6 cellular contexts compared by ENCODE assay signal in genomic region chr17:8163978-8164814, GRCh38. TPM values are rescaled to one million over a fixed set of nuclear protein-coding genes. Genes with fewer than 3 reads are reported as not detected.
DNase-seq lines count a peak whose midpoint lies in the region; ATAC-seq and TF ChIP-seq lines count a peak whose summit lies in the region.

No MANE protein-coding gene starts in this region.

- peak overlapping the region in 7 of 10 donors; percentile 4 to 99 (median 20) for H3K4me3 ChIP-seq in heart right ventricle

- peak; percentile 10 for DNase-seq in KG1 (lab: John Stamatoyannopoulos, UW)
- peak; percentile 85 for DNase-seq in activated CD4-positive, alpha-beta memory T cell treated with anti-CD3 and anti-CD28 coated beads, Interleukin-2, amount 10 ng/mL, durations not matched to agents 7 days and 5 days
- DNase-seq in heart right ventricle, result peak; percentile 82 to 90
- peak; percentile 63 to 70 for DNase-seq in stimulated activated CD4-positive, alpha-beta T cell treated with anti-CD3 and anti-CD28 coated beads, Interleukin-2, amount 100 ng/mL, for 48 hours
- DNase-seq in NCI-H1105 treated with DMSO at 0.1 percent for 48 hours (lab: John Stamatoyannopoulos, UW), result no peak
- no peak for DNase-seq in NCI-H2171 (lab: John Stamatoyannopoulos, UW)

- no peaks in the 10 kb centered on the region for H3K9me3 Mint-ChIP-seq in activated CD4-positive, alpha-beta memory T cell treated with anti-CD3 and anti-CD28 coated beads, Interleukin-2, amount 10 ng/mL, durations not matched to agents 7 days and 5 days

- no peaks in the 10 kb centered on the region for H3K27me3 Mint-ChIP-seq in activated CD4-positive, alpha-beta memory T cell treated with anti-CD3 and anti-CD28 coated beads, Interleukin-2, amount 10 ng/mL, durations not matched to agents 7 days and 5 days

- no peaks in the 10 kb centered on the region for H3K9me3 ChIP-seq in heart right ventricle

- H3K4me3 Mint-ChIP-seq in activated CD4-positive, alpha-beta memory T cell treated with anti-CD3 and anti-CD28 coated beads, Interleukin-2, amount 10 ng/mL, durations not matched to agents 7 days and 5 days, result peak overlapping the region; percentile 76

- intact Hi-C loops in heart right ventricle (cut with DNase I), result loop anchor here in 4 of 10 donors (1.0 to 5.0 kb wide), 3 partner anchors 9 to 42 kb away; partner anchors contain the start of gene HES7 (in 2 of the 4)

- H3K4me1 ChIP-seq in heart right ventricle, result peaks cover 22 to 53% (median 43%) of the 10 kb centered on the region in 9 donors

- 17 to 21% methylated on average over 13 of the region's 13 CpGs for WGBS in heart right ventricle, 2 donors

- H3K27ac ChIP-seq in heart right ventricle, result peak overlapping the region; percentile 97 to 100 (median 100)

- peak; percentile 68 to 90 (median 84) for ATAC-seq in heart right ventricle

- CTCF ChIA-PET in activated CD4-positive, alpha-beta memory T cell treated with anti-CD3 and anti-CD28 coated beads, Interleukin-2, amount 10 ng/mL, durations not matched to agents 7 days and 5 days (lab: Charles Lee), result interaction anchor here (0.8 to 1.3 kb wide), 6 partner anchors 9 to 70 kb away, joined by 3 to 5 read pairs (median 4); no protein-coding TSS in a partner anchor

- peaks cover 0 to 26% (median 17%) of the 10 kb centered on the region in 9 donors for H3K36me3 ChIP-seq in heart right ventricle

- peaks cover 50% of the 10 kb centered on the region for H3K4me1 Mint-ChIP-seq in activated CD4-positive, alpha-beta memory T cell treated with anti-CD3 and anti-CD28 coated beads, Interleukin-2, amount 10 ng/mL, durations not matched to agents 7 days and 5 days

- no peaks in the 10 kb centered on the region for H3K27me3 ChIP-seq in heart right ventricle

- H3K36me3 Mint-ChIP-seq in activated CD4-positive, alpha-beta memory T cell treated with anti-CD3 and anti-CD28 coated beads, Interleukin-2, amount 10 ng/mL, durations not matched to agents 7 days and 5 days (ENCODE audit: low read depth), result peaks cover 26% of the 10 kb centered on the region

- POLR2A ChIA-PET in activated CD4-positive, alpha-beta memory T cell treated with anti-CD3 and anti-CD28 coated beads, Interleukin-2, amount 10 ng/mL, durations not matched to agents 7 days and 5 days (lab: Charles Lee), result interaction anchor here (0.7 to 16.5 kb wide), 22 partner anchors 10 to 321 kb away, joined by 3 to 653 read pairs (median 6); partner anchors contain the start of genes AURKB, BORCS6, CNTROB and CTC1

- no peak for TF ChIP-seq CTCF in heart right ventricle (IDR thresholded peaks at IDR 0.05)

- H3K27ac Mint-ChIP-seq in activated CD4-positive, alpha-beta memory T cell treated with anti-CD3 and anti-CD28 coated beads, Interleukin-2, amount 10 ng/mL, durations not matched to agents 7 days and 5 days, result peak overlapping the region; percentile 98

RNA-seq across cellular contexts. Expression of gene VAMP2, which starts 1.4 kb away (rescaled TPM):
- total RNA-seq in activated CD4-positive, alpha-beta memory T cell treated with anti-CD3 and anti-CD28 coated beads, Interleukin-2, amount 10 ng/mL, durations not matched to agents 7 days and 5 days, result 10 to 100 TPM; 75.2 to 79.1 TPM
- total RNA-seq in heart right ventricle, result 10 to 100 TPM; 46.8 to 67.8 (median 62.7) TPM
- 10 to 100 TPM; 49.0 to 54.3 TPM for polyA plus RNA-seq in heart right ventricle

RNA-seq across cellular contexts. Expression of gene TMEM107, which starts 12.0 kb away (rescaled TPM):
- 10 to 100 TPM; 49.7 to 53.9 TPM for total RNA-seq in activated CD4-positive, alpha-beta memory T cell treated with anti-CD3 and anti-CD28 coated beads, Interleukin-2, amount 10 ng/mL, durations not matched to agents 7 days and 5 days
- total RNA-seq in heart right ventricle, result 10 to 100 TPM in 1 of 10 donors, 1 to 10 TPM in 9; 5.2 to 15.2 (median 7.3) TPM
- 1 to 10 TPM; 4.5 to 7.8 TPM for polyA plus RNA-seq in heart right ventricle

RNA-seq across cellular contexts. Expression of gene PER1, which starts 12.0 kb away (rescaled TPM):
- total RNA-seq in activated CD4-positive, alpha-beta memory T cell treated with anti-CD3 and anti-CD28 coated beads, Interleukin-2, amount 10 ng/mL, durations not matched to agents 7 days and 5 days, result 10 to 100 TPM; 53.5 to 56.6 TPM
- total RNA-seq in heart right ventricle, result 100 to 1,000 TPM in 6 of 10 donors, 10 to 100 TPM in 4; 37.4 to 154 (median 112) TPM
- polyA plus RNA-seq in heart right ventricle, result 100 to 1,000 TPM; 112 to 135 TPM

RNA-seq across cellular contexts. Expression of gene BORCS6, which starts 25.8 kb away (rescaled TPM):
- total RNA-seq in activated CD4-positive, alpha-beta memory T cell treated with anti-CD3 and anti-CD28 coated beads, Interleukin-2, amount 10 ng/mL, durations not matched to agents 7 days and 5 days, result 10 to 100 TPM; 16.3 to 17.0 TPM
- total RNA-seq in heart right ventricle, result 1 to 10 TPM; 5.3 to 9.4 (median 7.7) TPM
- 10 to 100 TPM in 1 of 2 donors, 1 to 10 TPM in 1; 4.2 to 13.8 TPM for polyA plus RNA-seq in heart right ventricle

RNA-seq across cellular contexts. Expression of gene HES7, which starts 40.3 kb away (rescaled TPM):
- 1 to 10 TPM; 1.4 to 1.5 TPM for total RNA-seq in activated CD4-positive, alpha-beta memory T cell treated with anti-CD3 and anti-CD28 coated beads, Interleukin-2, amount 10 ng/mL, durations not matched to agents 7 days and 5 days
- total RNA-seq in heart right ventricle, result under 1 TPM in 5 of 10 donors, not detected in 5; 0.17 to 0.52 (median 0.38) TPM
- 1 to 10 TPM in 1 of 2 donors, under 1 TPM in 1; 0.91 to 1.5 TPM for polyA plus RNA-seq in heart right ventricle

Comparison
In these comparisons a context has a peak if more than half of its experiments do, and no peak if none do; other contexts are left out.
1. DNase-seq: peak in KG1 (single experiment), activated CD4-positive, alpha-beta memory T cell treated with anti-CD3 and anti-CD28 coated beads, Interleukin-2, amount 10 ng/mL, durations not matched to agents 7 days and 5 days (single experiment), heart right ventricle (2 of 2) and stimulated activated CD4-positive, alpha-beta T cell treated with anti-CD3 and anti-CD28 coated beads, Interleukin-2, amount 100 ng/mL, for 48 hours (2 of 2); none in NCI-H1105 treated with DMSO at 0.1 percent for 48 hours (single experiment) and NCI-H2171 (single experiment).